ENCODE assay signal across 8 cellular contexts in genomic region chr4:36244257-36245084, GRCh38. TPM values are rescaled to one million over a fixed set of nuclear protein-coding genes. Genes with fewer than 3 reads are reported as not detected.
A peak's percentile ranks its signal among the peaks of the same experiment; 100 is the strongest.
DNase-seq lines count a peak whose midpoint lies in the region; ATAC-seq and TF ChIP-seq lines count a peak whose summit lies in the region.

Gene ARAP2 (minus strand): TSS chr4:36244514. CDS start chr4:36229486, 15,028 bp downstream.

- no peak within 1 kb of the TSS for H3K27ac ChIP-seq in AG04450 (ENCODE audit: low read depth, low read length)
- peak within 1 kb of the TSS; percentile 84 for H3K27ac ChIP-seq in OCI-LY1 (ENCODE audit: low read depth, low read length, poor library complexity, severe bottlenecking)

- H2AFZ ChIP-seq in OCI-LY1 (ENCODE audit: low read length): no peak within 1 kb of the TSS

- peaks cover 23% of the 10 kb centered on the region for H3K36me3 Mint-ChIP-seq in activated T-helper 1 cell treated with anti-CD3 and anti-CD28 coated beads, Interleukin-12 subunit alpha, Interleukin-12 subunit beta, Interleukin-2, Interleukin-4 antibody, amounts not matched to agents 30 ng/mL and 10 ng/mL and 1 ng/mL, durations not matched to agents 14 hours and 24 hours and 36 hours (ENCODE audit: low read depth)

- CTCF ChIA-PET in AG04450 (lab: Charles Lee): no interaction called here

- peak within 1 kb of the TSS; percentile 87 for H3K9ac ChIP-seq in OCI-LY1 (ENCODE audit: low read length)

- H3K4me3 ChIP-seq in AG04450 (ENCODE audit: low read depth, low read length) (peak within 1 kb of the TSS; percentile 43), OCI-LY1 (ENCODE audit: low read depth, low read length, poor library complexity, severe bottlenecking) (peak within 1 kb of the TSS; percentile 74), foreskin fibroblast (ENCODE audit: low read depth in 1 of 2, low read length in 2 of 2) (peak within 1 kb of the TSS; percentile 25 to 27)

- intact Hi-C loops in activated T-helper 1 cell treated with anti-CD3 and anti-CD28 coated beads, Interleukin-12 subunit alpha, Interleukin-12 subunit beta, Interleukin-2, Interleukin-4 antibody, amounts not matched to agents 30 ng/mL and 10 ng/mL and 1 ng/mL, durations not matched to agents 14 hours and 24 hours and 36 hours (cut with micrococcal nuclease): loop anchor here (1.0 to 5.0 kb wide), 8 partner anchors 11 to 162 kb away; no protein-coding TSS in a partner anchor

- peaks cover 1% of the 10 kb centered on the region for H3K9me3 Mint-ChIP-seq in activated T-helper 1 cell treated with anti-CD3 and anti-CD28 coated beads, Interleukin-12 subunit alpha, Interleukin-12 subunit beta, Interleukin-2, Interleukin-4 antibody, amounts not matched to agents 30 ng/mL and 10 ng/mL and 1 ng/mL, durations not matched to agents 14 hours and 24 hours and 36 hours

- peaks cover 44% of the 10 kb centered on the region for H3K4me1 ChIP-seq in OCI-LY1 (ENCODE audit: insufficient read depth, low read length, severe bottlenecking)

- peaks cover 41% of the 10 kb centered on the region for H3K4me1 Mint-ChIP-seq in activated T-helper 1 cell treated with anti-CD3 and anti-CD28 coated beads, Interleukin-12 subunit alpha, Interleukin-12 subunit beta, Interleukin-2, Interleukin-4 antibody, amounts not matched to agents 30 ng/mL and 10 ng/mL and 1 ng/mL, durations not matched to agents 14 hours and 24 hours and 36 hours (ENCODE audit: low read depth)

- peak within 1 kb of the TSS; percentile 97 for H3K27ac Mint-ChIP-seq in activated T-helper 1 cell treated with anti-CD3 and anti-CD28 coated beads, Interleukin-12 subunit alpha, Interleukin-12 subunit beta, Interleukin-2, Interleukin-4 antibody, amounts not matched to agents 30 ng/mL and 10 ng/mL and 1 ng/mL, durations not matched to agents 14 hours and 24 hours and 36 hours

- POLR2A ChIA-PET in AG04450 (lab: Yijun Ruan, JAX): no interaction called here

- DNase-seq in AG04450 (ENCODE audit: low read depth, low spot score) (no peak), foreskin fibroblast (peak in 1 of 2 donors; percentile 11), nucleus accumbens (lab: John Stamatoyannopoulos, UW) (peak in 52 of 56 donors; percentile 9 to 87 (median 59)), superior temporal gyrus (ENCODE audit: extremely low spot score) (peak; percentile 73)
- DNase-seq in activated T-helper 1 cell treated with anti-CD3 and anti-CD28 coated beads, Interleukin-12 subunit alpha, Interleukin-12 subunit beta, Interleukin-2, Interleukin-4 antibody, amounts not matched to agents 30 ng/mL and 10 ng/mL and 1 ng/mL, durations not matched to agents 14 hours and 24 hours and 36 hours (ENCODE audit: low spot score): peak; percentile 68

- peaks cover 5% of the 10 kb centered on the region; the same call in 1 of the 2 replicates for H3F3A ChIP-seq in OCI-LY1 (ENCODE audit: insufficient read depth, low read length)

- H3K27me3 ChIP-seq in AG04450 (ENCODE audit: control insufficient read depth, insufficient read depth, low read length): peaks cover 2% of the 10 kb centered on the region
- H3K27me3 ChIP-seq in OCI-LY1 (ENCODE audit: insufficient read depth, low read length): no peaks in the 10 kb centered on the region

- no peak for TF ChIP-seq CTCF in AG04450 (IDR thresholded peaks at IDR 0.05; ENCODE audit: low read depth, low read length)
- no peak; the same call in 1 of the 2 replicates for TF ChIP-seq CTCF in OCI-LY1 (IDR thresholded peaks at IDR 0.05; ENCODE audit: low read length)
- no peak for TF ChIP-seq CTCF in foreskin fibroblast (IDR thresholded peaks at IDR 0.05; ENCODE audit: low read depth, low read length)

- no peaks in the 10 kb centered on the region for H4K20me1 ChIP-seq in OCI-LY1 (ENCODE audit: insufficient read depth, low read length)

- peak within 1 kb of the TSS; percentile 94 for H3K4me3 Mint-ChIP-seq in activated T-helper 1 cell treated with anti-CD3 and anti-CD28 coated beads, Interleukin-12 subunit alpha, Interleukin-12 subunit beta, Interleukin-2, Interleukin-4 antibody, amounts not matched to agents 30 ng/mL and 10 ng/mL and 1 ng/mL, durations not matched to agents 14 hours and 24 hours and 36 hours

- H3K4me2 ChIP-seq in OCI-LY1 (ENCODE audit: low read length): peak within 1 kb of the TSS; percentile 87

- peaks cover 25% of the 10 kb centered on the region for H3K36me3 ChIP-seq in OCI-LY1 (ENCODE audit: insufficient read depth, low read length)

- H3K79me2 ChIP-seq in OCI-LY1 (ENCODE audit: insufficient read depth, low read length): peaks cover 45% of the 10 kb centered on the region

- H3K9me3 ChIP-seq in AG04450 (ENCODE audit: control insufficient read depth, insufficient read depth, low read length) (no peaks in the 10 kb centered on the region; the same call in 1 of the 2 replicates), OCI-LY1 (ENCODE audit: low read length) (no peaks in the 10 kb centered on the region)

- peak; percentile 32 for ATAC-seq in GM18870 (IDR thresholded peaks at IDR 0.05; ENCODE audit: unreplicated experiment)
- ATAC-seq in HG03135 (IDR thresholded peaks at IDR 0.05; ENCODE audit: unreplicated experiment): peak; percentile 64

- peaks cover 9% of the 10 kb centered on the region for H3K27me3 Mint-ChIP-seq in activated T-helper 1 cell treated with anti-CD3 and anti-CD28 coated beads, Interleukin-12 subunit alpha, Interleukin-12 subunit beta, Interleukin-2, Interleukin-4 antibody, amounts not matched to agents 30 ng/mL and 10 ng/mL and 1 ng/mL, durations not matched to agents 14 hours and 24 hours and 36 hours (ENCODE audit: insufficient read depth)

- no peaks in the 10 kb centered on the region for H3K9me2 ChIP-seq in OCI-LY1 (ENCODE audit: low read depth, low read length)

RNA-seq across cellular contexts. Expression of gene ARAP2, which starts in this region (rescaled TPM):
- polyA plus RNA-seq in AG04450 (2011; rRNA removed): 0.11 TPM in 2 replicates
- 0.13 and 0.14 TPM in 2 replicates for polyA minus RNA-seq in AG04450 (2011; rRNA and poly(A)+ RNA removed)
- total RNA-seq in activated T-helper 1 cell treated with anti-CD3 and anti-CD28 coated beads, Interleukin-12 subunit alpha, Interleukin-12 subunit beta, Interleukin-2, Interleukin-4 antibody, amounts not matched to agents 30 ng/mL and 10 ng/mL and 1 ng/mL, durations not matched to agents 14 hours and 24 hours and 36 hours: 40.1 and 54.9 TPM in 2 replicates
